3 cellular contexts compared by ENCODE assay signal in the genomic region with DNA sequence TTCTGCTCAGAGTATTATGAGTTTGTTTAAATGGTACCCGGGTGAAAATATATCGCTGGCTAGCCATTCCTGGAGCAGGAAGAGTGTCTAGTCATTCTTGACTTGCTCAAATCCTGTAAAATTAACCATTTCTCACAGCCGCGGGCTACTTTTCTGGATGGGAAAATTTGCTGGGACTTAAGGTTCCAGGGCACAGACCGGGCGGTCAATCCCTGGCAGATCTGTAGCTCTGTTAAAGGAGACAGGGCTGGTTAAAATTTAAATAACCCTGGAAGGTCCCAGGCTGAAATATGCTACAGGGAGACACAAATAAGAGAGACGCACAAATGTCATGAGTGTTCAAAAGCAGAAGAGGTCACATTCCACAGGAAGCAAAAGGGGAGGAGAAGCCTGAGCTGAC.
"Had no signal": no experiment of that assay in that cellular context is flagged by ENCODE, and none has a peak within 500 bp of the region (broad histone marks: within the 10 kb centered on the region; RNA-seq: fewer than 3 reads in every experiment).

No MANE protein-coding gene starts in this region.

- ATAC-seq: GM12878 had no signal

- DNase-seq: GDM1, GF-D8 had no signal
